ENCODE assay signal across 29 cellular contexts in genomic region chr12:4766445-4766844, GRCh38. TPM values are rescaled to one million over a fixed set of nuclear protein-coding genes. Genes with fewer than 3 reads are reported as not detected.
"Had no signal": no experiment of that assay in that cellular context is flagged by ENCODE, and none has a peak within 500 bp of the region (broad histone marks: within the 10 kb centered on the region; RNA-seq: fewer than 3 reads in every experiment).

No MANE protein-coding gene starts in this region.

- H3K27ac ChIP-seq: brain microvascular endothelial cell, epithelial cell of prostate, esophagus squamous epithelium, WERI-Rb-1 had no signal

- H3K4me1 ChIP-seq: esophagus squamous epithelium had no signal

- H3K9me3 ChIP-seq: esophagus squamous epithelium had no signal

- DNase-seq: activated B cell treated with CpG ODN at 0.5 μM for 24 hours; activated CD4-positive, alpha-beta T cell treated with anti-CD3 and anti-CD28 coated beads for 48 hours; activated CD4-positive, alpha-beta T cell treated with anti-CD3 and anti-CD28 coated beads, Interleukin-2, amount 50 U/mL, for 1 hour; activated CD4-positive, alpha-beta T cell treated with anti-CD3 and anti-CD28 coated beads, Interleukin-2, amount 50 U/mL, for 48 hours; activated CD8-positive, alpha-beta memory T cell treated with anti-CD3 and anti-CD28 coated beads for 24 hours; activated CD8-positive, alpha-beta T cell treated with anti-CD3 and anti-CD28 coated beads for 36 hours; activated effector memory CD4-positive, alpha-beta T cell treated with Interleukin-2 at 50 U/mL for 16 hours; activated gamma-delta T cell treated with Interleukin-2 at 50 U/mL for 16 hours; activated naive CD4-positive, alpha-beta T cell treated with anti-CD3 and anti-CD28 coated beads, Interleukin-2, amount 50 U/mL, for 16 hours; activated naive CD4-positive, alpha-beta T cell treated with Interleukin-2 at 50 U/mL for 16 hours; activated T-cell treated with anti-CD3 and anti-CD28 coated beads, Interleukin-2, amount 50 U/mL, for 4 hours; amniotic stem cell; anterior cingulate cortex; brain microvascular endothelial cell; caudate nucleus; cortex of kidney; dermis blood vessel endothelial cell; effector CD8-positive, alpha-beta T cell; esophagus squamous epithelium; foreskin fibroblast; glutamatergic neuron; T-helper 1 cell; T-helper 17 cell; T1000; WERI-Rb-1 had no signal

- H3K27me3 ChIP-seq: brain microvascular endothelial cell had no signal

- H3K36me3 ChIP-seq: brain microvascular endothelial cell, esophagus squamous epithelium had no signal

- ATAC-seq: activated CD4-positive, CD25-positive, alpha-beta regulatory T cell treated with anti-CD3 and anti-CD28 coated beads, Interleukin-2, amount 50 U/mL, for 24 hours; activated CD8-positive, alpha-beta T cell treated with anti-CD3 and anti-CD28 coated beads for 36 hours; activated T-cell treated with anti-CD3 and anti-CD28 coated beads, Interleukin-2, amount 50 U/mL, for 4 hours; activated T-helper 17 cell treated with anti-CD3 and anti-CD28 coated beads, Interleukin-2, amount 50 U/mL, for 72 hours; T-helper 17 cell had no signal

- H3K4me3 ChIP-seq: esophagus squamous epithelium had no signal

RNA-seq across cellular contexts. Expression of gene GALNT8, which starts 46.2 kb away (rescaled TPM):
- total RNA-seq: bronchial epithelial cell had no signal
